In the genomic region with DNA sequence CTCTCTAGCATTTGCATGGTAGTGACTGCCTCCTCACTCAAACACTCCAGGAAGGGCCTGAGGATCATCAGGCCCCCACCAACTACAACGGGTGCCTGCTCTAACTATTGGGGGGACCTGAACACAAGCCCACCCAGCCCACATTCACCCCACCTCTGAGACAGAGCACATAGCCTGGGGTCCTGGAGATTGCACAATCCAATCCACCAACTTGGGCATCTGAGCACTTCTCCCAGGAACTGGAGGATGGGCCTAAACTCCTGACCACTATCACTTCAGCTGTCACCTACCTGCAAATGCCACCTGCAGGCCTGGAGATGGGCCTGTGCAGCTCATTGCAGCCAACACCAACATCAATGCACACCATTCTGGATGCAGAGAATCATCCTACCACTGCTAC, we compare ENCODE assay signal across 32 cellular contexts.
"Had no signal": no experiment of that assay in that cellular context is flagged by ENCODE, and none has a peak within 500 bp of the region (broad histone marks: within the 10 kb centered on the region; RNA-seq: fewer than 3 reads in every experiment).

No MANE protein-coding gene starts in this region.

- H3K4me3 ChIP-seq: adrenal gland, body of pancreas, breast epithelium, PC-9 had no signal

- H3K9me3 ChIP-seq: adrenal gland had no signal

- FAIRE-seq: astrocyte, RCC 7860 had no signal

- H3K4me2 ChIP-seq: PC-9 had no signal

- H2AFZ ChIP-seq: PC-9 had no signal

- ATAC-seq: activated T-cell treated with anti-CD3 and anti-CD28 coated beads, Interleukin-2, amount 50 U/mL, for 72 hours; activated T-helper 17 cell treated with anti-CD3 and anti-CD28 coated beads, Interleukin-2, amount 50 U/mL, for 72 hours; Right ventricle myocardium inferior had no signal

- H3K36me3 ChIP-seq: adrenal gland, breast epithelium, WERI-Rb-1 had no signal

- H3K4me1 ChIP-seq: adrenal gland, body of pancreas, breast epithelium had no signal

- DNase-seq: activated CD4-positive, alpha-beta memory T cell treated with anti-CD3 and anti-CD28 coated beads, Interleukin-2, amount 10 ng/mL, durations not matched to agents 7 days and 5 days; activated CD4-positive, alpha-beta T cell treated with anti-CD3 and anti-CD28 coated beads for 1 hour; activated CD4-positive, alpha-beta T cell treated with anti-CD3 and anti-CD28 coated beads for 48 hours; activated CD4-positive, CD25-positive, alpha-beta regulatory T cell; activated effector memory CD4-positive, alpha-beta T cell treated with anti-CD3 and anti-CD28 coated beads, Interleukin-2, amount 50 U/mL, for 16 hours; activated naive CD4-positive, alpha-beta T cell treated with Interleukin-2 at 50 U/mL for 16 hours; activated naive CD8-positive, alpha-beta T cell treated with anti-CD3 and anti-CD28 coated beads, Interleukin-2, amount 10 ng/mL, durations not matched to agents 7 days and 5 days; activated T-cell treated with anti-CD3 and anti-CD28 coated beads, Interleukin-2, amount 50 U/mL, for 1 hour; activated T-cell treated with anti-CD3 and anti-CD28 coated beads, Interleukin-2, amount 50 U/mL, for 72 hours; Kasumi-1; KG1; MM.1S; NCI-H1092; NCI-H1436 treated with DMSO at 0.1 percent for 48 hours; NCI-H1694 treated with DMSO at 0.1 percent for 48 hours; NCI-H2029 treated with DMSO at 0.1 percent for 48 hours; NCI-H2107; NCI-H2171; NCI-H510A; NCI-H526; NCI-H748 treated with DMSO at 0.1 percent for 48 hours; NK-92 treated with Interleukin-12 subunit alpha and Interleukin-12 subunit beta, amount 100 ng/mL, for 24 hours; PC-9; WERI-Rb-1 had no signal

- H3K27ac ChIP-seq: adrenal gland, body of pancreas, PC-9, RWPE1, WERI-Rb-1 had no signal

- H3K27me3 ChIP-seq: adrenal gland, body of pancreas, breast epithelium had no signal
